In the genomic region with DNA sequence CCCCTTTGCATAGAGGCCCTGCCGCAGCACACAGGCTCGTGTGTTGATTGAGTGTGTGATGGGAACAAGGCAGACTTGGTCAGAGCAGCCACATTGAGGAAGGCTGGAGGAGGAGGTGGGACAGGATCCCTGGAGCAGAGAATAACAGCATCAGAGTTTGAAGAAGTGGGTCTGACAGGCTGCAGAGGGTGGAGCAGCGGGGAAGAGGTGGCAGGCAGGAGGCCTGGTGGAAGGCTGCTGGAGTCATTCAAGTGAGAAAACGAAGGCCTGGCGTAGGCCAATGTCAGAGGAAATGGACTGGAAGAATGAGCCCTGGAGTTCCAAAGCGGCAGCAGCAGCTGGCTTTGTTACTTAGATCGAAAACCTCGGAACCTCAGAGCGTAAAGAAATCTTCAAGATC, we compare ENCODE assay signal across 24 cellular contexts.
"Had no signal": no experiment of that assay in that cellular context is flagged by ENCODE, and none has a peak within 500 bp of the region (broad histone marks: within the 10 kb centered on the region; RNA-seq: fewer than 3 reads in every experiment).

No MANE protein-coding gene starts in this region.

- H3K79me2 ChIP-seq: parathyroid adenoma had no signal

- H3K9me3 Mint-ChIP-seq: activated CD4-positive, alpha-beta memory T cell treated with anti-CD3 and anti-CD28 coated beads for 36 hours; activated naive CD4-positive, alpha-beta T cell treated with anti-CD3 and anti-CD28 coated beads, Interleukin-2, amount 10 ng/mL, durations not matched to agents 7 days and 5 days; central memory CD8-positive, alpha-beta T cell; memory B cell; neural progenitor cell; stimulated activated memory B cell treated with anti-CD40 and anti-IgM and Interleukin-4, amounts not matched to agents 10 μg/mL and 1 μg/mL and 100 μg/mL, for 72 hours; T-helper 2 cell treated with Interferon-gamma antibody and Interleukin-4, amounts not matched to agents 5 μg/mL and 100 μg/mL, for 36 hours had no signal

- H2AFZ ChIP-seq: neural progenitor cell, parathyroid adenoma had no signal

- H3K4me3 Mint-ChIP-seq: activated CD4-positive, alpha-beta memory T cell treated with anti-CD3 and anti-CD28 coated beads for 36 hours; activated naive CD4-positive, alpha-beta T cell treated with anti-CD3 and anti-CD28 coated beads, Interleukin-2, amount 10 ng/mL, durations not matched to agents 7 days and 5 days; activated T-cell treated with anti-CD3 and anti-CD28 coated beads, Interleukin-2, amount 50 U/mL, for 4 hours; central memory CD8-positive, alpha-beta T cell; memory B cell; naive B cell; neural progenitor cell; stimulated activated memory B cell treated with anti-CD40 and anti-IgM and Interleukin-4, amounts not matched to agents 10 μg/mL and 1 μg/mL and 100 μg/mL, for 72 hours; T-helper 2 cell treated with Interferon-gamma antibody and Interleukin-4, amounts not matched to agents 5 μg/mL and 100 μg/mL, for 36 hours; WTC11 had no signal

- H3K4me1 ChIP-seq: neural progenitor cell, parathyroid adenoma, sigmoid colon, spleen, testis, upper lobe of right lung had no signal

- H3K4me3 ChIP-seq: coronary artery, heart left ventricle, mucosa of descending colon, neural progenitor cell, sigmoid colon, spleen, testis, upper lobe of right lung had no signal

- H3K27ac ChIP-seq: brain microvascular endothelial cell, coronary artery, heart left ventricle, neural progenitor cell, parathyroid adenoma, sigmoid colon, spleen, testis, upper lobe of right lung had no signal

- H3K4me1 Mint-ChIP-seq: activated naive CD4-positive, alpha-beta T cell treated with anti-CD3 and anti-CD28 coated beads, Interleukin-2, amount 10 ng/mL, durations not matched to agents 7 days and 5 days; central memory CD8-positive, alpha-beta T cell; naive B cell; stimulated activated memory B cell treated with anti-CD40 and anti-IgM and Interleukin-4, amounts not matched to agents 10 μg/mL and 1 μg/mL and 100 μg/mL, for 72 hours; WTC11 had no signal

- H3K27me3 Mint-ChIP-seq: activated naive CD4-positive, alpha-beta T cell treated with anti-CD3 and anti-CD28 coated beads, Interleukin-2, amount 10 ng/mL, durations not matched to agents 7 days and 5 days; stimulated activated memory B cell treated with anti-CD40 and anti-IgM and Interleukin-4, amounts not matched to agents 10 μg/mL and 1 μg/mL and 100 μg/mL, for 72 hours had no signal

- H3K4me2 ChIP-seq: neural progenitor cell had no signal

- H3K27me3 ChIP-seq: brain microvascular endothelial cell, gastrocnemius medialis, sigmoid colon, testis, upper lobe of right lung had no signal

- ATAC-seq: activated T-cell treated with anti-CD3 and anti-CD28 coated beads, Interleukin-2, amount 50 U/mL, for 4 hours; gastrocnemius medialis; heart left ventricle; mucosa of descending colon; stimulated activated memory B cell treated with anti-CD40 and anti-IgM and Interleukin-4, amounts not matched to agents 10 μg/mL and 1 μg/mL and 100 μg/mL, for 72 hours; upper lobe of right lung; WTC11 had no signal

- DNase-seq: activated CD4-positive, alpha-beta memory T cell treated with anti-CD3 and anti-CD28 coated beads for 36 hours; activated CD4-positive, alpha-beta T cell treated with anti-CD3 and anti-CD28 coated beads for 4 hours; activated naive CD4-positive, alpha-beta T cell treated with anti-CD3 and anti-CD28 coated beads, Interleukin-2, amount 10 ng/mL, durations not matched to agents 7 days and 5 days; activated T-cell treated with anti-CD3 and anti-CD28 coated beads, Interleukin-2, amount 50 U/mL, for 4 hours; aorta; brain microvascular endothelial cell; erythroblast; gastrocnemius medialis; heart left ventricle; mucosa of descending colon; naive B cell; sigmoid colon; spleen; stimulated activated CD4-positive, alpha-beta T cell treated with anti-CD3 and anti-CD28 coated beads, Interleukin-4, amount 100 ng/mL, for 4 hours; testis; upper lobe of right lung had no signal

- H3K36me3 ChIP-seq: brain microvascular endothelial cell, gastrocnemius medialis, heart left ventricle, neural progenitor cell, sigmoid colon, spleen, upper lobe of right lung had no signal

- H3K9me3 ChIP-seq: gastrocnemius medialis, heart left ventricle, mucosa of descending colon, sigmoid colon, testis, upper lobe of right lung had no signal

- H3K27ac Mint-ChIP-seq: activated CD4-positive, alpha-beta memory T cell treated with anti-CD3 and anti-CD28 coated beads for 36 hours; activated naive CD4-positive, alpha-beta T cell treated with anti-CD3 and anti-CD28 coated beads, Interleukin-2, amount 10 ng/mL, durations not matched to agents 7 days and 5 days; memory B cell; stimulated activated memory B cell treated with anti-CD40 and anti-IgM and Interleukin-4, amounts not matched to agents 10 μg/mL and 1 μg/mL and 100 μg/mL, for 72 hours; T-helper 2 cell treated with Interferon-gamma antibody and Interleukin-4, amounts not matched to agents 5 μg/mL and 100 μg/mL, for 36 hours; WTC11 had no signal

- H3K36me3 Mint-ChIP-seq: activated CD4-positive, alpha-beta memory T cell treated with anti-CD3 and anti-CD28 coated beads for 36 hours; activated naive CD4-positive, alpha-beta T cell treated with anti-CD3 and anti-CD28 coated beads, Interleukin-2, amount 10 ng/mL, durations not matched to agents 7 days and 5 days; memory B cell; naive B cell; neural progenitor cell; stimulated activated memory B cell treated with anti-CD40 and anti-IgM and Interleukin-4, amounts not matched to agents 10 μg/mL and 1 μg/mL and 100 μg/mL, for 72 hours; WTC11 had no signal

- H3K9ac ChIP-seq: neural progenitor cell, parathyroid adenoma had no signal
